16 cellular contexts compared by ENCODE assay signal in the genomic region with DNA sequence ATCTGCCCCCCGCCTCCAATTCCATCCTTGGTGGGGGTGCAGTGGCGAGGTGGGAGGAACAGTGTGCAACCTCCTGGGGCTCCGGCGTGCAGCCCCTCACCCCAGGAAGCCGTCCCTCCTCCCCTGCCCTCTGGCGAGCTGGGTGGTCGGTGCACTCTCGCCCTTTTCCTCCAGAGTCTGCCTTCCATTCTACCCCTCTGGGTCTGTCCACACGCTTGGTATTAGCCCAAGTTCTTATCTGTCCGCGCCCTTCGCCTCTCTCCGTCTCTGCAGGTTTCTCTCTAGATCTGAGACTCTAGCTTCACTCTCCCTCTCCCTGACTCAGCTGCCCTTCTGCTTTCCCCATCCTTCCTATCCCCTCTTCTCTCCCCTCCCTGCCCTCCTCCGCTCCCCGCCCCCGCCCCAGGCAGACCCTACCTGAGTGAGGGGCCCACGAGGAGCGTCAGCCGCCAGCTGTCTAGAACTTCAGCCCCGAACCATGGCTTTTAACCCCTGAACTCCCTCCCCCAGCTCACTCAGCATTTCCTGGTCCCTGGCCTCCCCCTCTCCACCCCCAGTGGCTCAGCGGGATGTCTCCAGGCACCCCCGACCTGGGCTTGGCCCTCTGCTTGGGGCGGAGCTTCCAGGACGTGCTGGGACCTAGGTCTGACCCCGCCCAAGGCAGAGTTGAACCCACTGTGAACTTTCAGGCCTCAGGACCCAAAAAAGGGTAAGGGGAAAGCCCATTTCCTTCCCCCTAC. TPM values are rescaled to one million over a fixed set of nuclear protein-coding genes. Genes with fewer than 3 reads are reported as not detected.
DNase-seq lines count a peak whose midpoint lies in the region; ATAC-seq lines count a peak whose summit lies in the region.
"Had no signal": no experiment of that assay in that cellular context is flagged by ENCODE, and none has a peak within 500 bp of the region (broad histone marks: within the 10 kb centered on the region; RNA-seq: fewer than 3 reads in every experiment).

No MANE protein-coding gene starts in this region.

- H3K36me3 ChIP-seq in mesodermal cell (ENCODE audit: control insufficient read depth, insufficient read depth, low read length) (no peaks in the 10 kb centered on the region), thymus (ENCODE audit: control insufficient read depth, insufficient read depth) (no peaks in the 10 kb centered on the region)
- H3K36me3 ChIP-seq: thoracic aorta had no signal

- peaks cover 13% of the 10 kb centered on the region for H3K27me3 ChIP-seq in thymus (ENCODE audit: control insufficient read depth, insufficient read depth)

- no peak for DNase-seq in activated T-cell treated with anti-CD3 and anti-CD28 coated beads, Interleukin-2, amount 50 U/mL, for 72 hours
- no peak for DNase-seq in activated T-cell treated with anti-CD3 and anti-CD28 coated beads, Interleukin-2, amount 50 U/mL, for 1 hour
- no peak for DNase-seq in effector memory CD8-positive, alpha-beta T cell
- DNase-seq in G401 (ENCODE audit: low spot score) (no peak), cerebellar cortex (ENCODE audit: low spot score) (no peak)
- DNase-seq: activated CD4-positive, CD25-positive, alpha-beta regulatory T cell treated with anti-CD3 and anti-CD28 coated beads, Interleukin-2, amount 50 U/mL, for 72 hours; activated effector memory CD4-positive, alpha-beta T cell treated with Interleukin-2 at 50 U/mL for 16 hours; GDM1; occipital lobe had no signal

- H3K27ac ChIP-seq in mesodermal cell (ENCODE audit: low read depth, low read length, severe bottlenecking) (no peak overlapping the region), thymus (ENCODE audit: low read depth) (no peak overlapping the region)
- H3K27ac ChIP-seq: thoracic aorta had no signal

- peak overlapping the region; percentile 25 for H3K4me3 ChIP-seq in mesodermal cell (ENCODE audit: extremely low read depth, insufficient read depth, low read length, poor library complexity, severe bottlenecking)
- peak overlapping the region; percentile 34 for H3K4me3 ChIP-seq in thymus (ENCODE audit: low read length)
- H3K4me3 ChIP-seq: thoracic aorta had no signal

- H3K9me3 ChIP-seq in mesodermal cell (ENCODE audit: control insufficient read depth, low read length) (no peaks in the 10 kb centered on the region), thymus (ENCODE audit: control insufficient read depth) (no peaks in the 10 kb centered on the region)
- H3K9me3 ChIP-seq: thoracic aorta had no signal

- in situ Hi-C loops in G401 (cut with HindIII; ENCODE audit: low sequenced_read_pairs) = no loop called here

- ATAC-seq in activated T-cell treated with anti-CD3 and anti-CD28 coated beads, Interleukin-2, amount 50 U/mL, for 72 hours (replicated peaks in 1 of 2) = no peak
- no peak for ATAC-seq in effector memory CD8-positive, alpha-beta T cell (replicated peaks)
- ATAC-seq in HG03571 (IDR thresholded peaks at IDR 0.05; ENCODE audit: unreplicated experiment) = no peak

- H3K27ac Mint-ChIP-seq in activated T-cell treated with anti-CD3 and anti-CD28 coated beads, Interleukin-2, amount 50 U/mL, for 72 hours = no peak overlapping the region
- H3K27ac Mint-ChIP-seq in effector memory CD8-positive, alpha-beta T cell = no peak overlapping the region

- H3K9me3 Mint-ChIP-seq in activated T-cell treated with anti-CD3 and anti-CD28 coated beads, Interleukin-2, amount 50 U/mL, for 72 hours = peaks cover 6 to 7% of the 10 kb centered on the region in 2 donors
- H3K9me3 Mint-ChIP-seq in effector memory CD8-positive, alpha-beta T cell = no peaks in the 10 kb centered on the region

- no peaks in the 10 kb centered on the region for H3K4me1 Mint-ChIP-seq in activated T-cell treated with anti-CD3 and anti-CD28 coated beads, Interleukin-2, amount 50 U/mL, for 72 hours (ENCODE audit: low read depth)
- peaks cover 0 to 2% of the 10 kb centered on the region in 2 donors for H3K4me1 Mint-ChIP-seq in effector memory CD8-positive, alpha-beta T cell (ENCODE audit: low read depth in 2 of 2)

- WGBS in mesodermal cell (ENCODE audit: insufficient coverage in 2 of 2), 2 experiments = 16 to 22% methylated on average over 12 to 17 of the region's 25 CpGs
- WGBS in thymus = 14% methylated on average over 25 of the region's 25 CpGs

- peaks cover 0 to 2% of the 10 kb centered on the region in 2 donors for H3K36me3 Mint-ChIP-seq in activated T-cell treated with anti-CD3 and anti-CD28 coated beads, Interleukin-2, amount 50 U/mL, for 72 hours (ENCODE audit: insufficient read depth in 2 of 2)
- H3K36me3 Mint-ChIP-seq in effector memory CD8-positive, alpha-beta T cell (ENCODE audit: insufficient read depth) = no peaks in the 10 kb centered on the region

- H3K4me3 Mint-ChIP-seq in activated T-cell treated with anti-CD3 and anti-CD28 coated beads, Interleukin-2, amount 50 U/mL, for 72 hours = peak overlapping the region; percentile 41 to 62
- peak overlapping the region; percentile 42 to 57 for H3K4me3 Mint-ChIP-seq in effector memory CD8-positive, alpha-beta T cell

- H3K4me1 ChIP-seq in mesodermal cell (ENCODE audit: control insufficient read depth, insufficient read depth, low read length, poor library complexity, severe bottlenecking) (no peaks in the 10 kb centered on the region), thymus (ENCODE audit: control insufficient read depth, insufficient read depth, low read length) (no peaks in the 10 kb centered on the region)

- peaks cover 57% of the 10 kb centered on the region for H3K27me3 Mint-ChIP-seq in activated T-cell treated with anti-CD3 and anti-CD28 coated beads, Interleukin-2, amount 50 U/mL, for 72 hours (ENCODE audit: low read depth)
- H3K27me3 Mint-ChIP-seq in effector memory CD8-positive, alpha-beta T cell = peaks cover 27 to 50% of the 10 kb centered on the region in 2 donors

RNA-seq across cellular contexts. Expression of gene KLK13, which starts 0.5 kb away (rescaled TPM):
- not detected for total RNA-seq in activated T-cell treated with anti-CD3 and anti-CD28 coated beads, Interleukin-2, amount 50 U/mL, for 72 hours
- polyA plus RNA-seq in mesodermal cell (2013, experiment 1 of 2) = not detected
- polyA plus RNA-seq in mesodermal cell (2013, experiment 2 of 2) = not detected
- 0.89 TPM for polyA plus RNA-seq in thymus
- total RNA-seq in G401 (2014; rRNA removed; shearing (Covaris generic)) = not detected in 2 replicates
- total RNA-seq: A673, dermis blood vessel endothelial cell, M059J, occipital lobe, thoracic aorta had no signal

RNA-seq across cellular contexts. Expression of gene KLK14, which starts 17.3 kb away (rescaled TPM):
- total RNA-seq in activated T-cell treated with anti-CD3 and anti-CD28 coated beads, Interleukin-2, amount 50 U/mL, for 72 hours = 1 to 10 TPM in 1 of 2 donors, under 1 TPM in 1; 0.69 to 1.2 TPM
- polyA plus RNA-seq in mesodermal cell (2013, experiment 1 of 2) = not detected
- polyA plus RNA-seq in mesodermal cell (2013, experiment 2 of 2) = not detected
- 1.2 TPM for polyA plus RNA-seq in thymus
- total RNA-seq in G401 (2014; rRNA removed; shearing (Covaris generic)) = not detected in 2 replicates
- total RNA-seq: dermis blood vessel endothelial cell, M059J, occipital lobe, thoracic aorta had no signal

RNA-seq across cellular contexts. Expression of gene KLK12, which starts 30.6 kb away (rescaled TPM):
- total RNA-seq in activated T-cell treated with anti-CD3 and anti-CD28 coated beads, Interleukin-2, amount 50 U/mL, for 72 hours = not detected
- polyA plus RNA-seq in mesodermal cell (2013, experiment 1 of 2) = not detected
- polyA plus RNA-seq in mesodermal cell (2013, experiment 2 of 2) = not detected
- polyA plus RNA-seq in thymus = 3.0 TPM
- not detected in 2 replicates for total RNA-seq in G401 (2014; rRNA removed; shearing (Covaris generic))
- total RNA-seq: A673, dermis blood vessel endothelial cell, M059J, occipital lobe, thoracic aorta had no signal

RNA-seq across cellular contexts. Expression of gene KLK11, which starts 39.0 kb away (rescaled TPM):
- total RNA-seq in activated T-cell treated with anti-CD3 and anti-CD28 coated beads, Interleukin-2, amount 50 U/mL, for 72 hours = not detected
- not detected for polyA plus RNA-seq in mesodermal cell (2013, experiment 1 of 2)
- polyA plus RNA-seq in mesodermal cell (2013, experiment 2 of 2) = not detected
- 17.2 TPM for polyA plus RNA-seq in thymus
- not detected in 2 replicates for total RNA-seq in G401 (2014; rRNA removed; shearing (Covaris generic))
- total RNA-seq: A673, dermis blood vessel endothelial cell, M059J, occipital lobe had no signal

RNA-seq across cellular contexts. Expression of gene CTU1, which starts 42.8 kb away (rescaled TPM):
- 10 to 100 TPM; 10.7 to 11.9 TPM for total RNA-seq in activated T-cell treated with anti-CD3 and anti-CD28 coated beads, Interleukin-2, amount 50 U/mL, for 72 hours
- 4.2 TPM for polyA plus RNA-seq in mesodermal cell (2013, experiment 1 of 2)
- 2.7 TPM for polyA plus RNA-seq in mesodermal cell (2013, experiment 2 of 2)
- 2.9 TPM for polyA plus RNA-seq in thymus
- total RNA-seq in G401 (2014; rRNA removed; shearing (Covaris generic)) = 10.1 and 16.8 TPM in 2 replicates
